ENCODE assay signal across 1 cellular context in the genomic region with DNA sequence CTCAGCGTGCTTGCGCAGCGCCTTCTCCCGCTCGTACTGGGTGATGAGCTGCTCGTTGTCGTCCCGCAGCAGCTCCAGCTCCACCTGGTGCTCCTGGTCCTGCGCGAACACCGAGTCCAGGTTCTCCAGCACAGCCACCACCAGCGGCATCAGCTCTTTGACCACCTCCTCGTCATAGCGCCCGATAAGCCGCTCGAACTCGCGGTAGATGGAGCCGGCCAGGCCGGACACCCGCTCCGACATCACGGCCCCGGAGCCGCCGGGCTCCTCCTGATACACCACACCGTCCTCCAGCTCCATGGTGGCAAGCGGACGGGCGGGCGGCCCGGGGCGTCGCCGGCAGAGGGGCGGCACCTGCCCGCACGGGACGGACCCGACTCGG.
TF ChIP-seq lines count a peak whose summit lies in the region.

No MANE protein-coding gene starts in this region.

TF ChIP-seq in K562, 482 proteins besides CTCF, POLR2A, EP300 and RAD21 (continued from another document):
- TF ChIP-seq MYC (IDR thresholded peaks at IDR 0.05; ENCODE audit: low read depth, low read length), result no peak
- no peak for TF ChIP-seq MYC (CRISPR knock-in tag; IDR thresholded peaks at IDR 0.05; ENCODE audit: borderline replicate concordance, low read depth)
- no peak for TF ChIP-seq PHF21A (IDR thresholded peaks at IDR 0.05; ENCODE audit: borderline replicate concordance, low read depth)
- no peak for TF ChIP-seq THRAP3 (IDR thresholded peaks at IDR 0.05; ENCODE audit: borderline replicate concordance)
- no peak for TF ChIP-seq CHD4 (IDR thresholded peaks at IDR 0.05; ENCODE audit: insufficient read depth, insufficient replicate concordance, low read depth, low read length, poor library complexity, severe bottlenecking)
- peak; percentile 54 for TF ChIP-seq CHD1 (IDR thresholded peaks at IDR 0.05; ENCODE audit: low read length)
- TF ChIP-seq ZC3H8 (IDR thresholded peaks at IDR 0.05), result no peak
- no peak for TF ChIP-seq ZNF3 (CRISPR knock-in tag; IDR thresholded peaks at IDR 0.05)
- TF ChIP-seq ZNF780A (CRISPR knock-in tag; IDR thresholded peaks at IDR 0.05), result no peak
- TF ChIP-seq, protein P1, sequence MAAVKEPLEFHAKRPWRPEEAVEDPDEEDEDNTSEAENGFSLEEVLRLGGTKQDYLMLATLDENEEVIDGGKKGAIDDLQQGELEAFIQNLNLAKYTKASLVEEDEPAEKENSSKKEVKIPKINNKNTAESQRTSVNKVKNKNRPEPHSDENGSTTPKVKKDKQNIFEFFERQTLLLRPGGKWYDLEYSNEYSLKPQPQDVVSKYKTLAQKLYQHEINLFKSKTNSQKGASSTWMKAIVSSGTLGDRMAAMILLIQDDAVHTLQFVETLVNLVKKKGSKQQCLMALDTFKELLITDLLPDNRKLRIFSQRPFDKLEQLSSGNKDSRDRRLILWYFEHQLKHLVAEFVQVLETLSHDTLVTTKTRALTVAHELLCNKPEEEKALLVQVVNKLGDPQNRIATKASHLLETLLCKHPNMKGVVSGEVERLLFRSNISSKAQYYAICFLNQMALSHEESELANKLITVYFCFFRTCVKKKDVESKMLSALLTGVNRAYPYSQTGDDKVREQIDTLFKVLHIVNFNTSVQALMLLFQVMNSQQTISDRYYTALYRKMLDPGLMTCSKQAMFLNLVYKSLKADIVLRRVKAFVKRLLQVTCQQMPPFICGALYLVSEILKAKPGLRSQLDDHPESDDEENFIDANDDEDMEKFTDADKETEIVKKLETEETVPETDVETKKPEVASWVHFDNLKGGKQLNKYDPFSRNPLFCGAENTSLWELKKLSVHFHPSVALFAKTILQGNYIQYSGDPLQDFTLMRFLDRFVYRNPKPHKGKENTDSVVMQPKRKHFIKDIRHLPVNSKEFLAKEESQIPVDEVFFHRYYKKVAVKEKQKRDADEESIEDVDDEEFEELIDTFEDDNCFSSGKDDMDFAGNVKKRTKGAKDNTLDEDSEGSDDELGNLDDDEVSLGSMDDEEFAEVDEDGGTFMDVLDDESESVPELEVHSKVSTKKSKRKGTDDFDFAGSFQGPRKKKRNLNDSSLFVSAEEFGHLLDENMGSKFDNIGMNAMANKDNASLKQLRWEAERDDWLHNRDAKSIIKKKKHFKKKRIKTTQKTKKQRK (IDR thresholded peaks at IDR 0.05; ENCODE audit: borderline replicate concordance, low read depth, low read length), result no peak
- TF ChIP-seq ZNF124 (CRISPR knock-in tag; IDR thresholded peaks at IDR 0.05), result no peak
- TF ChIP-seq TAF1 (IDR thresholded peaks at IDR 0.05; ENCODE audit: control insufficient read depth, extremely low read depth, insufficient read depth, low read length, severe bottlenecking), result peak; percentile 10
- TF ChIP-seq FOXM1 (IDR thresholded peaks at IDR 0.05; ENCODE audit: low read depth), result no peak
- TF ChIP-seq FOXM1 (CRISPR knock-in tag; IDR thresholded peaks at IDR 0.05; ENCODE audit: low read depth), result no peak
- TF ChIP-seq, protein P2, sequence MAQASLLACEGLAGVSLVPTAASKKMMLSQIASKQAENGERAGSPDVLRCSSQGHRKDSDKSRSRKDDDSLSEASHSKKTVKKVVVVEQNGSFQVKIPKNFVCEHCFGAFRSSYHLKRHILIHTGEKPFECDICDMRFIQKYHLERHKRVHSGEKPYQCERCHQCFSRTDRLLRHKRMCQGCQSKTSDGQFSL (CRISPR knock-in tag; IDR thresholded peaks at IDR 0.05), result 0 out of 2 replicates have a peak, but pooled peaks have one; percentile 50
- TF ChIP-seq, protein P2 (tag; IDR thresholded peaks at IDR 0.05), result no peak
- TF ChIP-seq, protein P3, sequence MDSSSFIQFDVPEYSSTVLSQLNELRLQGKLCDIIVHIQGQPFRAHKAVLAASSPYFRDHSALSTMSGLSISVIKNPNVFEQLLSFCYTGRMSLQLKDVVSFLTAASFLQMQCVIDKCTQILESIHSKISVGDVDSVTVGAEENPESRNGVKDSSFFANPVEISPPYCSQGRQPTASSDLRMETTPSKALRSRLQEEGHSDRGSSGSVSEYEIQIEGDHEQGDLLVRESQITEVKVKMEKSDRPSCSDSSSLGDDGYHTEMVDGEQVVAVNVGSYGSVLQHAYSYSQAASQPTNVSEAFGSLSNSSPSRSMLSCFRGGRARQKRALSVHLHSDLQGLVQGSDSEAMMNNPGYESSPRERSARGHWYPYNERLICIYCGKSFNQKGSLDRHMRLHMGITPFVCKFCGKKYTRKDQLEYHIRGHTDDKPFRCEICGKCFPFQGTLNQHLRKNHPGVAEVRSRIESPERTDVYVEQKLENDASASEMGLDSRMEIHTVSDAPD (CRISPR knock-in tag; IDR thresholded peaks at IDR 0.05), result no peak
- no peak for TF ChIP-seq ARNT (IDR thresholded peaks at IDR 0.05)
- no peak for TF ChIP-seq CBFA2T3 (IDR thresholded peaks at IDR 0.05)
- TF ChIP-seq CXXC5 (CRISPR knock-in tag; IDR thresholded peaks at IDR 0.05), result no peak
- no peak for TF ChIP-seq RFX1 (IDR thresholded peaks at IDR 0.05)
- no peak for TF ChIP-seq NFE2L1 (tag; IDR thresholded peaks at IDR 0.05; ENCODE audit: borderline replicate concordance, low read depth)
- TF ChIP-seq CUX1 (CRISPR knock-in tag; IDR thresholded peaks at IDR 0.05), result no peak
- TF ChIP-seq KLF16 (IDR thresholded peaks at IDR 0.05), result no peak
- no peak for TF ChIP-seq STAG1 (CRISPR knock-in tag; IDR thresholded peaks at IDR 0.05; ENCODE audit: borderline replicate concordance)
- no peak for TF ChIP-seq CREB3L1 (IDR thresholded peaks at IDR 0.05; ENCODE audit: borderline replicate concordance, low read depth)
- TF ChIP-seq FOXA1 (IDR thresholded peaks at IDR 0.05; ENCODE audit: borderline replicate concordance), result no peak
- TF ChIP-seq, protein P4, sequence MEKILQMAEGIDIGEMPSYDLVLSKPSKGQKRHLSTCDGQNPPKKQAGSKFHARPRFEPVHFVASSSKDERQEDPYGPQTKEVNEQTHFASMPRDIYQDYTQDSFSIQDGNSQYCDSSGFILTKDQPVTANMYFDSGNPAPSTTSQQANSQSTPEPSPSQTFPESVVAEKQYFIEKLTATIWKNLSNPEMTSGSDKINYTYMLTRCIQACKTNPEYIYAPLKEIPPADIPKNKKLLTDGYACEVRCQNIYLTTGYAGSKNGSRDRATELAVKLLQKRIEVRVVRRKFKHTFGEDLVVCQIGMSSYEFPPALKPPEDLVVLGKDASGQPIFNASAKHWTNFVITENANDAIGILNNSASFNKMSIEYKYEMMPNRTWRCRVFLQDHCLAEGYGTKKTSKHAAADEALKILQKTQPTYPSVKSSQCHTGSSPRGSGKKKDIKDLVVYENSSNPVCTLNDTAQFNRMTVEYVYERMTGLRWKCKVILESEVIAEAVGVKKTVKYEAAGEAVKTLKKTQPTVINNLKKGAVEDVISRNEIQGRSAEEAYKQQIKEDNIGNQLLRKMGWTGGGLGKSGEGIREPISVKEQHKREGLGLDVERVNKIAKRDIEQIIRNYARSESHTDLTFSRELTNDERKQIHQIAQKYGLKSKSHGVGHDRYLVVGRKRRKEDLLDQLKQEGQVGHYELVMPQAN (IDR thresholded peaks at IDR 0.05; ENCODE audit: borderline replicate concordance), result peak; percentile 32; the same call in 1 of the 2 replicates
- TF ChIP-seq SRF (CRISPR knock-in tag; IDR thresholded peaks at IDR 0.05), result no peak
- TF ChIP-seq SMC3 (conservative IDR thresholded peaks at IDR 0.05; ENCODE audit: insufficient read depth, low read depth, low read length), result no peak
- no peak for TF ChIP-seq ZBTB33 (CRISPR knock-in tag; IDR thresholded peaks at IDR 0.05)
- TF ChIP-seq, protein P5, sequence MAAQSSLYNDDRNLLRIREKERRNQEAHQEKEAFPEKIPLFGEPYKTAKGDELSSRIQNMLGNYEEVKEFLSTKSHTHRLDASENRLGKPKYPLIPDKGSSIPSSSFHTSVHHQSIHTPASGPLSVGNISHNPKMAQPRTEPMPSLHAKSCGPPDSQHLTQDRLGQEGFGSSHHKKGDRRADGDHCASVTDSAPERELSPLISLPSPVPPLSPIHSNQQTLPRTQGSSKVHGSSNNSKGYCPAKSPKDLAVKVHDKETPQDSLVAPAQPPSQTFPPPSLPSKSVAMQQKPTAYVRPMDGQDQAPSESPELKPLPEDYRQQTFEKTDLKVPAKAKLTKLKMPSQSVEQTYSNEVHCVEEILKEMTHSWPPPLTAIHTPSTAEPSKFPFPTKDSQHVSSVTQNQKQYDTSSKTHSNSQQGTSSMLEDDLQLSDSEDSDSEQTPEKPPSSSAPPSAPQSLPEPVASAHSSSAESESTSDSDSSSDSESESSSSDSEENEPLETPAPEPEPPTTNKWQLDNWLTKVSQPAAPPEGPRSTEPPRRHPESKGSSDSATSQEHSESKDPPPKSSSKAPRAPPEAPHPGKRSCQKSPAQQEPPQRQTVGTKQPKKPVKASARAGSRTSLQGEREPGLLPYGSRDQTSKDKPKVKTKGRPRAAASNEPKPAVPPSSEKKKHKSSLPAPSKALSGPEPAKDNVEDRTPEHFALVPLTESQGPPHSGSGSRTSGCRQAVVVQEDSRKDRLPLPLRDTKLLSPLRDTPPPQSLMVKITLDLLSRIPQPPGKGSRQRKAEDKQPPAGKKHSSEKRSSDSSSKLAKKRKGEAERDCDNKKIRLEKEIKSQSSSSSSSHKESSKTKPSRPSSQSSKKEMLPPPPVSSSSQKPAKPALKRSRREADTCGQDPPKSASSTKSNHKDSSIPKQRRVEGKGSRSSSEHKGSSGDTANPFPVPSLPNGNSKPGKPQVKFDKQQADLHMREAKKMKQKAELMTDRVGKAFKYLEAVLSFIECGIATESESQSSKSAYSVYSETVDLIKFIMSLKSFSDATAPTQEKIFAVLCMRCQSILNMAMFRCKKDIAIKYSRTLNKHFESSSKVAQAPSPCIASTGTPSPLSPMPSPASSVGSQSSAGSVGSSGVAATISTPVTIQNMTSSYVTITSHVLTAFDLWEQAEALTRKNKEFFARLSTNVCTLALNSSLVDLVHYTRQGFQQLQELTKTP (IDR thresholded peaks at IDR 0.05; ENCODE audit: low read depth in 1 of 2, partially characterized antibody in 2 of 2), result no peak
- TF ChIP-seq PCBP2 (IDR thresholded peaks at IDR 0.05; ENCODE audit: low read depth, low read length, poor library complexity, severe bottlenecking), result no peak
- TF ChIP-seq RBM34 (IDR thresholded peaks at IDR 0.05; ENCODE audit: borderline replicate concordance, insufficient read depth, low read length), result no peak
- TF ChIP-seq SMAD1 (IDR thresholded peaks at IDR 0.05; ENCODE audit: low read depth, low read length, partially characterized antibody), result no peak
- no peak for TF ChIP-seq NUFIP1 (IDR thresholded peaks at IDR 0.05; ENCODE audit: partially characterized antibody)
